8 cellular contexts compared by ENCODE assay signal in the genomic region with DNA sequence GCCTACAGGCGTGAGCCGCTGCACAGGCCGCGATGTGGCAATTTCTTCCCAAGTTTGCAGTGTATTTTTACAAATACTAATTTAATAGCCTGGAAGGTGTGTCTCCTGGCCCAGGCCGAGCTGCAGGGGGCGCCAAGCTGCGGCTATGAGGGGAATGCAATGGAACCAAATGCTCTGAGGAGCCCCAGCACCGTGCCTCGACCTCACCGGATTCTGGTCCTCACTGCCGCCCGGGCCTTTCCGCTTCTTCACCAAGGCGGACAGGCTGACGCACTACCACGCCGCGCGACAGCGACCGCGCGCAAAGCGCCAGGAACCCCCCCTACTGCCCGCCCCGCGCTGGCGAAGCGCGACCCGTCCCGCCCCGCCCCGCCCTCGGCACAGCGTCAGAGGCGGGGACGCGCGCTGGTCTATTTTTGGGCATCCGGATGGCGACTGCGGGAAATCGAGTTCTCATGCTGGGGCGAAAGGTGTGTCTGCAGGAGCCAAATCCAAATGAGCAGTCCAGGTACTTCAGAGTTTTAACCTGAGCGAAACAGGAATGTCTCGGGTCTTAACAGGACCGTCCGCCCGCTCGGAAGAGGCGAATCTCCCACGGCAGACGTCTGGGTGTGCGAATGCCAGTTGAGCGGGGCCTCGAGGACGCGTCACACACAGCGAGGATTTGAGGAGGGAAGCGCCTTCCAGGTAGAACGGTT. TPM values are rescaled to one million over a fixed set of nuclear protein-coding genes. Genes with fewer than 3 reads are reported as not detected.
DNase-seq lines count a peak whose midpoint lies in the region; ATAC-seq, FAIRE-seq and TF ChIP-seq lines count a peak whose summit lies in the region.

No MANE protein-coding gene starts in this region.

- no peak for FAIRE-seq in HTR-8/SVneo (lab: Jason Lieb, UNC)

- peak overlapping the region; percentile 9 to 73 for H3K27ac ChIP-seq in left lung

- no peaks in the 10 kb centered on the region for H3K36me3 Mint-ChIP-seq in activated CD4-positive, alpha-beta memory T cell treated with anti-CD3 and anti-CD28 coated beads for 36 hours

- peak overlapping the region; percentile 42 for H3K27ac Mint-ChIP-seq in activated CD4-positive, alpha-beta memory T cell treated with anti-CD3 and anti-CD28 coated beads for 36 hours

- peak overlapping the region; percentile 32 to 49 for H3K4me3 ChIP-seq in left lung

- ATAC-seq in left lung (peak; percentile 95), HG03045 (IDR thresholded peaks at IDR 0.05; ENCODE audit: unreplicated experiment) (no peak)

- no peaks in the 10 kb centered on the region for H3K36me3 ChIP-seq in left lung

- H3K27me3 Mint-ChIP-seq in activated CD4-positive, alpha-beta memory T cell treated with anti-CD3 and anti-CD28 coated beads for 36 hours = peaks cover 5% of the 10 kb centered on the region

- POLR2A ChIA-PET in activated CD4-positive, alpha-beta memory T cell treated with anti-CD3 and anti-CD28 coated beads for 36 hours (lab: Charles Lee) = no interaction called here

- intact Hi-C loops in activated CD4-positive, alpha-beta memory T cell treated with anti-CD3 and anti-CD28 coated beads for 36 hours (cut with micrococcal nuclease) = loop anchor here (2.0 kb wide), 1 partner anchor 32 kb away; a partner anchor contains a TSS
- intact Hi-C loops in left lung (cut with DNase I) = no loop called here

- CTCF ChIA-PET in activated CD4-positive, alpha-beta memory T cell treated with anti-CD3 and anti-CD28 coated beads for 36 hours (lab: Charles Lee) = interaction anchor here (0.7 to 1.4 kb wide), 4 partner anchors 12 to 359 kb away, joined by 3 to 6 read pairs (median 4); no protein-coding TSS in a partner anchor

- TF ChIP-seq CTCF in left lung (IDR thresholded peaks at IDR 0.05) = peak; percentile 16 to 50

- peak overlapping the region; percentile 68 for H3K4me3 Mint-ChIP-seq in activated CD4-positive, alpha-beta memory T cell treated with anti-CD3 and anti-CD28 coated beads for 36 hours

- H3K9me3 ChIP-seq in left lung = no peaks in the 10 kb centered on the region

- no peaks in the 10 kb centered on the region for H3K9me3 Mint-ChIP-seq in activated CD4-positive, alpha-beta memory T cell treated with anti-CD3 and anti-CD28 coated beads for 36 hours

- H3K4me1 ChIP-seq in left lung = peaks cover 0 to 4% of the 10 kb centered on the region in 2 donors

- peak; percentile 96 for DNase-seq in AG20443 (ENCODE audit: low spot score)
- peak; percentile 9 for DNase-seq in HTR-8/SVneo (ENCODE audit: insufficient read length, low spot score)
- peak; percentile 88 for DNase-seq in activated CD4-positive, alpha-beta memory T cell treated with anti-CD3 and anti-CD28 coated beads for 36 hours
- DNase-seq in dermis microvascular lymphatic vessel endothelial cell (ENCODE audit: low read depth in 2 of 2) = peak; percentile 48 to 63
- DNase-seq in left lung = peak; percentile 83 to 85
- peak; percentile 27 to 31 for DNase-seq in stimulated activated CD4-positive, alpha-beta T cell treated with anti-CD3 and anti-CD28 coated beads, Interleukin-1b, Interleukin-23, amount 100 ng/mL, for 1 hour (ENCODE audit: low read depth in 2 of 2)
- DNase-seq in NCI-H1417 treated with DMSO at 0.1 percent for 48 hours (lab: John Stamatoyannopoulos, UW) = no peak

- H3K27me3 ChIP-seq in left lung = peaks cover 0 to 18% of the 10 kb centered on the region in 2 donors

- H3K4me1 Mint-ChIP-seq in activated CD4-positive, alpha-beta memory T cell treated with anti-CD3 and anti-CD28 coated beads for 36 hours (ENCODE audit: low read depth) = peaks cover 3% of the 10 kb centered on the region

RNA-seq across cellular contexts. Expression of a gene that starts 31.7 kb away (rescaled TPM):
- 10 to 100 TPM in 1 of 2 experiments, 1 to 10 TPM in 1; 10.0 to 11.4 TPM for total RNA-seq in activated CD4-positive, alpha-beta memory T cell treated with anti-CD3 and anti-CD28 coated beads for 36 hours
- total RNA-seq in dermis microvascular lymphatic vessel endothelial cell = 25.4 and 27.2 TPM in 2 replicates
- 10 to 100 TPM; 18.2 to 31.9 TPM for total RNA-seq in left lung
